8 cellular contexts compared by ENCODE assay signal in the genomic region with DNA sequence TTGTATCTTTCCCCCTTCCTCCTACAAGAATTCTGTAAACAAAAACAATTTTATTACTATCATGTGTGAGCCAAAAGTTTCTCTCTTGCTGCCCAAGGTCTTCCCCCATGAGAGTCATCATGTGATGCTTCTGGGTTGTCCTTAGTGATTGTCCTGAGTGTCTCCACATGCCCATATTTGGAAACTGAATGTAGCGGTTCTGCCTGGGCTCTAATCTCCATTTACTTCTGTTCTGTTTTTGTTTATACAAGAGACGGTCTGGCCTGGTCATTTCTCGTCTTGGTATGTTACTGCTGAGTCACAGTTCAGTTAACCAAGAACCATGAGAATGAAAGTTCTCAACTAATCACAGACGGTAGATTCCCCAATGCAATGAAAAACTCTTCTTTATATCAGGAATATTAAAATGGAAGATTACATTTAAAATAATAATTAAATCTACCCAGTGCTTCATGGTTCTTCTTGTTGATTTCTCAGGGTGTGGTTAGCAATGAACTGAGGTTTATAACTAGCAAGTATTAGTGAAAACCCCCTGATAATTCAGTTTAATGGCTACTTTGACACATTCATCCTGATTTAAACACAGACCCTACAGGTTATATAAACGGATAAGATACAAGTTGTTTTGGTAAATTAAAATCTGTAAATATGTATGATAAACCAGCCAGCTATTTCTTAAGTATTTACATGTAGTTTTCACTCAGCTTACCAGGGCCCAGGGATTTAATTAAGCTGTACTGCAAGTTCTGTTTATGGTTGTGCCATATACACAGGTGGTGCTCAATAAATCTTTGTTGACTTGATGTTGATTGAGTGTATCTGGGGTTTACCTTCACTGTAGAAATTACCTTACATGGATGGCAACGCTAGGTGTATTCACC.
A peak's percentile ranks its signal among the peaks of the same experiment; 100 is the strongest.
DNase-seq lines count a peak whose midpoint lies in the region; ATAC-seq, FAIRE-seq and TF ChIP-seq lines count a peak whose summit lies in the region.

No MANE protein-coding gene starts in this region.

- peak; percentile 82 for FAIRE-seq in astrocyte (lab: Jason Lieb, UNC)

- DNase-seq in astrocyte (ENCODE audit: low read depth) (peak; percentile 97), lower lobe of right lung (no peak), inferior parietal cortex (ENCODE audit: extremely low spot score) (no peak), putamen (ENCODE audit: low spot score) (no peak)

- peaks cover 3% of the 10 kb centered on the region for H3K79me2 ChIP-seq in astrocyte (ENCODE audit: insufficient read depth, low read length)

- no peaks in the 10 kb centered on the region for H3K27me3 ChIP-seq in astrocyte (ENCODE audit: insufficient read depth, low read length)
- no peaks in the 10 kb centered on the region for H3K27me3 ChIP-seq in lower lobe of right lung (ENCODE audit: low read depth)

- no peak overlapping the region for H3K4me3 Mint-ChIP-seq in astrocyte (ENCODE audit: unreplicated experiment)

- H4K20me1 ChIP-seq in astrocyte (ENCODE audit: insufficient read depth, low read length) = no peaks in the 10 kb centered on the region

- H3K27me3 Mint-ChIP-seq in astrocyte (ENCODE audit: low read depth, unreplicated experiment) = no peaks in the 10 kb centered on the region

- H3K9ac ChIP-seq in astrocyte (ENCODE audit: low read length) = peak overlapping the region; percentile 57

- H3K4me3 ChIP-seq in astrocyte (ENCODE audit: insufficient read depth, low read depth, low read length) = no peak overlapping the region
- no peak overlapping the region for H3K4me3 ChIP-seq in lower lobe of right lung

- no peaks in the 10 kb centered on the region for H3K9me3 ChIP-seq in astrocyte (ENCODE audit: insufficient read depth, low read depth, low read length)
- H3K9me3 ChIP-seq in lower lobe of right lung = no peaks in the 10 kb centered on the region

- no peaks in the 10 kb centered on the region for H3K9me3 Mint-ChIP-seq in astrocyte (ENCODE audit: unreplicated experiment)

- no peak overlapping the region for H2AFZ ChIP-seq in astrocyte (ENCODE audit: low read depth, low read length)

- H3K4me2 ChIP-seq in astrocyte (ENCODE audit: low read length) = peak overlapping the region; percentile 68

- peak; percentile 65 for ATAC-seq in GM18907 (IDR thresholded peaks at IDR 0.05; ENCODE audit: unreplicated experiment)
- peak; percentile 36 for ATAC-seq in HG03159 (IDR thresholded peaks at IDR 0.05; ENCODE audit: unreplicated experiment)
- peak; percentile 65 to 77 for ATAC-seq in lower lobe of right lung
- ATAC-seq in HG02840 (IDR thresholded peaks at IDR 0.05; ENCODE audit: low FRiP score, unreplicated experiment) = no peak
- ATAC-seq in GM18511 (IDR thresholded peaks at IDR 0.05; ENCODE audit: unreplicated experiment) = no peak

- no peak for TF ChIP-seq CTCF in astrocyte (IDR thresholded peaks at IDR 0.05; ENCODE audit: insufficient read depth, low read depth, low read length)
- TF ChIP-seq CTCF in lower lobe of right lung (IDR thresholded peaks at IDR 0.05) = no peak

- H3K4me1 Mint-ChIP-seq in astrocyte (ENCODE audit: low read depth, unreplicated experiment) = peaks cover 15% of the 10 kb centered on the region

- no peak overlapping the region for H3K27ac Mint-ChIP-seq in astrocyte (ENCODE audit: unreplicated experiment)

- H3K27ac ChIP-seq in astrocyte (ENCODE audit: low read depth, low read length) (peak overlapping the region; percentile 93), lower lobe of right lung (no peak overlapping the region)

- intact Hi-C loops in lower lobe of right lung (cut with DNase I) = no loop called here

- H3K4me1 ChIP-seq in astrocyte (ENCODE audit: insufficient read depth, low read length) (peaks cover 27% of the 10 kb centered on the region), lower lobe of right lung (peaks cover 20% of the 10 kb centered on the region)

- H3K36me3 Mint-ChIP-seq in astrocyte (ENCODE audit: low read depth, unreplicated experiment) = no peaks in the 10 kb centered on the region

- no peaks in the 10 kb centered on the region for H3K36me3 ChIP-seq in astrocyte (ENCODE audit: insufficient read depth, low read length)
- no peaks in the 10 kb centered on the region for H3K36me3 ChIP-seq in lower lobe of right lung

Comparison
In these comparisons a context has a peak if more than half of its experiments do, and no peak if none do; other contexts are left out.
1. ATAC-seq: peak in GM18907 (single experiment), HG03159 (single experiment) and lower lobe of right lung (2 of 2); none in HG02840 (single experiment) and GM18511 (single experiment).